Comparison of ENCODE assay signal across 8 cellular contexts in genomic region chr1:145927916-145928647, GRCh38. TPM values are rescaled to one million over a fixed set of nuclear protein-coding genes. Genes with fewer than 3 reads are reported as not detected.
DNase-seq lines count a peak whose midpoint lies in the region; ATAC-seq, FAIRE-seq and TF ChIP-seq lines count a peak whose summit lies in the region.

No MANE protein-coding gene starts in this region.

- peaks cover 1% of the 10 kb centered on the region for H3K36me3 ChIP-seq in GM06990 (ENCODE audit: control insufficient read depth, insufficient read depth, low read length)
- peaks cover 20% of the 10 kb centered on the region for H3K36me3 ChIP-seq in OCI-LY3 (replicated peaks; ENCODE audit: low read depth, low read length)
- H3K36me3 ChIP-seq in esophagus muscularis mucosa, result peaks cover 0 to 52% (median 24%) of the 10 kb centered on the region in 4 donors
- H3K36me3 ChIP-seq in trophoblast cell (ENCODE audit: control insufficient read depth in 1 of 2, insufficient read depth in 2 of 2, low read length in 2 of 2), result peaks cover 7 to 10% of the 10 kb centered on the region in 2 experiments

- TF ChIP-seq CTCF in GM06990 (IDR thresholded peaks at IDR 0.05; ENCODE audit: insufficient read depth, low read length, poor library complexity, severe bottlenecking) (no peak), OCI-LY3 (IDR thresholded peaks at IDR 0.05; ENCODE audit: low read depth, low read length) (no peak), esophagus muscularis mucosa (IDR thresholded peaks at IDR 0.05) (no peak), GM13977 (IDR thresholded peaks at IDR 0.05; ENCODE audit: extremely low read depth, insufficient read depth, missing control alignments) (no peak)

- H3K4me2 ChIP-seq in OCI-LY3 (ENCODE audit: low read length), result peak overlapping the region; percentile 80
- H3K4me2 ChIP-seq in trophoblast cell (ENCODE audit: low read length), result peak overlapping the region; percentile 80

- peak overlapping the region; percentile 67 for H3K14ac ChIP-seq in trophoblast cell (ENCODE audit: low read length)

- H3K27me3 ChIP-seq in GM06990 (replicated peaks; ENCODE audit: control insufficient read depth, insufficient read depth, low read length), result no peaks in the 10 kb centered on the region
- no peaks in the 10 kb centered on the region for H3K27me3 ChIP-seq in OCI-LY3 (ENCODE audit: low read depth, low read length)
- H3K27me3 ChIP-seq in esophagus muscularis mucosa, result no peaks in the 10 kb centered on the region
- H3K27me3 ChIP-seq in trophoblast cell (ENCODE audit: insufficient read depth, low read length), result no peaks in the 10 kb centered on the region

- H3K4me1 ChIP-seq in OCI-LY3 (ENCODE audit: low read length) (peaks cover 34% of the 10 kb centered on the region), esophagus muscularis mucosa (peaks cover 10 to 25% (median 23%) of the 10 kb centered on the region in 4 donors), trophoblast cell (ENCODE audit: control insufficient read depth in 1 of 2, insufficient read depth in 2 of 2, low read length in 2 of 2) (peaks cover 0 to 6% of the 10 kb centered on the region in 2 experiments)

- DNase-seq in GM06990 (ENCODE audit: extremely low read depth, insufficient read length) (peak; percentile 23), esophagus muscularis mucosa (ENCODE audit: extremely low spot score) (no peak), trophoblast cell (no peak), GM13977 (ENCODE audit: low spot score) (no peak), GM19238 (ENCODE audit: insufficient read length, low spot score) (no peak), HTR-8/SVneo (ENCODE audit: insufficient read length, low spot score) (no peak)

- H3K79me1 ChIP-seq in trophoblast cell (ENCODE audit: low read length), result peaks cover 10% of the 10 kb centered on the region

- peak overlapping the region; percentile 43 for H4K91ac ChIP-seq in trophoblast cell (ENCODE audit: low read depth, low read length)

- no peak overlapping the region for H2AFZ ChIP-seq in OCI-LY3 (ENCODE audit: low read depth, low read length)
- peak overlapping the region; percentile 68 for H2AFZ ChIP-seq in trophoblast cell (ENCODE audit: insufficient read depth, low read length, poor library complexity)

- H3K79me2 ChIP-seq in OCI-LY3 (ENCODE audit: low read length) (peaks cover 17% of the 10 kb centered on the region), trophoblast cell (ENCODE audit: control insufficient read depth, insufficient read depth, low read length, poor library complexity) (peaks cover 12% of the 10 kb centered on the region)

- H3K9me3 ChIP-seq in OCI-LY3 (ENCODE audit: insufficient read depth, low read length) (no peaks in the 10 kb centered on the region), esophagus muscularis mucosa (no peaks in the 10 kb centered on the region), trophoblast cell (ENCODE audit: insufficient read depth, low read depth, low read length) (no peaks in the 10 kb centered on the region)

- no peaks in the 10 kb centered on the region for H4K20me1 ChIP-seq in OCI-LY3 (ENCODE audit: insufficient read depth, low read length)

- H3K27ac ChIP-seq in OCI-LY3 (ENCODE audit: low read length) (peak overlapping the region; percentile 88), esophagus muscularis mucosa (replicated peaks in 1 of 4) (peak overlapping the region; percentile 87 to 96 (median 94)), trophoblast cell (ENCODE audit: low read depth, low read length) (no peak overlapping the region)

- peak overlapping the region; percentile 93 for H3K4ac ChIP-seq in trophoblast cell (ENCODE audit: low read depth, low read length)

- H2BK120ac ChIP-seq in trophoblast cell (ENCODE audit: insufficient read depth, low read length, poor library complexity), result peak overlapping the region; percentile 46

- intact Hi-C loops in esophagus muscularis mucosa (cut with DNase I), result loop anchor here (5.0 kb wide), 1 partner anchor 34 kb away; the partner anchor contains the start of genes ANKRD34A and POLR3GL

- H2BK5ac ChIP-seq in trophoblast cell (ENCODE audit: low read depth, low read length, poor library complexity), result peak overlapping the region; percentile 57

- H3K4me3 ChIP-seq in GM06990 (replicated peaks; ENCODE audit: low read depth, low read length), result peak overlapping the region; percentile 94
- H3K4me3 ChIP-seq in OCI-LY3 (ENCODE audit: low read length), result peak overlapping the region; percentile 90
- H3K4me3 ChIP-seq in esophagus muscularis mucosa, result peak overlapping the region; percentile 71 to 85 (median 77)
- peak overlapping the region; percentile 38 for H3K4me3 ChIP-seq in trophoblast cell (ENCODE audit: low read depth, low read length)

- H3K18ac ChIP-seq in trophoblast cell (ENCODE audit: low read length), result no peak overlapping the region

- H3K9ac ChIP-seq in OCI-LY3 (ENCODE audit: low read length), result peak overlapping the region; percentile 98
- H3K9ac ChIP-seq in trophoblast cell (ENCODE audit: low read length), result peak overlapping the region; percentile 86

- no peak for TF ChIP-seq EP300 in esophagus muscularis mucosa (IDR thresholded peaks at IDR 0.05)

- peak overlapping the region; percentile 88 for H4K8ac ChIP-seq in trophoblast cell (ENCODE audit: low read depth, low read length)

- in situ Hi-C loops in GM13977 (cut with MboI; ENCODE audit: low pct_unique_long_range_greater_than_20kb, low sequenced_read_pairs, unreplicated experiment), result no loop called here

- H3K23ac ChIP-seq in trophoblast cell (ENCODE audit: low read length), result no peak overlapping the region

- ATAC-seq in GM18873 (IDR thresholded peaks at IDR 0.05; ENCODE audit: low FRiP score, unreplicated experiment), result no peak

- H2BK12ac ChIP-seq in trophoblast cell (ENCODE audit: low read length), result no peak overlapping the region

- peak overlapping the region; percentile 94 for H2AK5ac ChIP-seq in trophoblast cell (ENCODE audit: low read length)

- peak overlapping the region; percentile 97 for H4K12ac ChIP-seq in trophoblast cell (ENCODE audit: low read depth, low read length)

- WGBS in esophagus muscularis mucosa, result 63% methylated on average over 20 of the region's 20 CpGs
- WGBS in trophoblast cell (ENCODE audit: extremely low coverage, insufficient coverage, insufficient read length), result no CpG with 5 or more reads among the region's 20 CpGs

- no peak for FAIRE-seq in HTR-8/SVneo (lab: Jason Lieb, UNC)

- TF ChIP-seq POLR2A in esophagus muscularis mucosa (IDR thresholded peaks at IDR 0.05; ENCODE audit: low read depth), result no peak

RNA-seq across cellular contexts. Expression of gene RBM8A, which starts 0.8 kb away (rescaled TPM):
- 100 to 1,000 TPM in 1 of 4 donors, 10 to 100 TPM in 3; 42.8 to 119 (median 69.7) TPM for total RNA-seq in esophagus muscularis mucosa
- polyA plus RNA-seq in trophoblast cell (2013), result 173 and 182 TPM in 2 replicates

RNA-seq across cellular contexts. Expression of gene PEX11B, which starts 9.6 kb away (rescaled TPM):
- total RNA-seq in esophagus muscularis mucosa, result 10 to 100 TPM; 18.3 to 21.2 (median 20.0) TPM
- 10.6 and 12.2 TPM in 2 replicates for polyA plus RNA-seq in trophoblast cell (2013)

RNA-seq across cellular contexts. Expression of gene ITGA10, which starts 18.2 kb away (rescaled TPM):
- total RNA-seq in esophagus muscularis mucosa, result 1 to 10 TPM; 1.7 to 7.2 (median 3.8) TPM
- polyA plus RNA-seq in trophoblast cell (2013), result 0.06 and 0.07 TPM in 2 replicates

RNA-seq across cellular contexts. Expression of gene LIX1L, which starts 29.7 kb away (rescaled TPM):
- total RNA-seq in esophagus muscularis mucosa, result 10 to 100 TPM; 33.2 to 55.0 (median 41.7) TPM
- polyA plus RNA-seq in trophoblast cell (2013), result 2.1 and 2.2 TPM in 2 replicates

RNA-seq across cellular contexts. Expression of gene ANKRD34A, which starts 36.3 kb away (rescaled TPM):
- total RNA-seq in esophagus muscularis mucosa, result 1 to 10 TPM in 3 of 4 donors, under 1 TPM in 1; 0.66 to 1.7 (median 1.3) TPM
- 0.08 and 0.11 TPM in 2 replicates for polyA plus RNA-seq in trophoblast cell (2013)

Comparison
In these comparisons a context has a peak if more than half of its experiments do, and no peak if none do; other contexts are left out.
1. H3K4me3 ChIP-seq: peak in every context shown above with its lines; median percentile 94 in GM06990; 90 in OCI-LY3; 77 in esophagus muscularis mucosa; 38 in trophoblast cell.